In genomic region chr2:223835701-223836532, GRCh38 we compare ENCODE assay signal across 8 cellular contexts. TPM values are rescaled to one million over a fixed set of nuclear protein-coding genes. Genes with fewer than 3 reads are reported as not detected.
DNase-seq lines count a peak whose midpoint lies in the region; ATAC-seq and TF ChIP-seq lines count a peak whose summit lies in the region.

No MANE protein-coding gene starts in this region.

- H3K27ac Mint-ChIP-seq in activated CD8-positive, alpha-beta T cell treated with anti-CD3 and anti-CD28 coated beads, Interleukin-2, amount 10 ng/mL, durations not matched to agents 7 days and 5 days: peak overlapping the region; percentile 41

- H3K27me3 Mint-ChIP-seq in activated CD8-positive, alpha-beta T cell treated with anti-CD3 and anti-CD28 coated beads, Interleukin-2, amount 10 ng/mL, durations not matched to agents 7 days and 5 days (ENCODE audit: low read depth): no peaks in the 10 kb centered on the region

- H3K36me3 Mint-ChIP-seq in activated CD8-positive, alpha-beta T cell treated with anti-CD3 and anti-CD28 coated beads, Interleukin-2, amount 10 ng/mL, durations not matched to agents 7 days and 5 days (ENCODE audit: low read depth): peaks cover 6% of the 10 kb centered on the region

- DNase-seq in GM12865 (ENCODE audit: low read depth) (peak; percentile 83), psoas muscle (no peak), tibial nerve (ENCODE audit: low spot score in 2 of 2) (no peak), anterior cingulate cortex (lab: John Stamatoyannopoulos, UW) (no peak)
- DNase-seq in activated CD8-positive, alpha-beta T cell treated with anti-CD3 and anti-CD28 coated beads, Interleukin-2, amount 10 ng/mL, durations not matched to agents 7 days and 5 days: peak; percentile 27
- no peak for DNase-seq in activated CD4-positive, CD25-positive, alpha-beta regulatory T cell (lab: John Stamatoyannopoulos, UW)

- intact Hi-C loops in psoas muscle (cut with DNase I): no loop called here

- peaks cover 4% of the 10 kb centered on the region for H3K4me1 ChIP-seq in psoas muscle
- H3K4me1 ChIP-seq in tibial nerve: peaks cover 0 to 9% (median 6%) of the 10 kb centered on the region in 4 donors

- peaks cover 0 to 3% (median 3%) of the 10 kb centered on the region in 3 donors for H3K27me3 ChIP-seq in psoas muscle (ENCODE audit: insufficient read depth in 3 of 3, low read length in 2 of 3)
- H3K27me3 ChIP-seq in tibial nerve: no peaks in the 10 kb centered on the region

- H3K27ac ChIP-seq in psoas muscle (no peak overlapping the region), tibial nerve (peak overlapping the region in 1 of 4 donors; percentile 84)

- TF ChIP-seq CTCF in GM12865 (IDR thresholded peaks at IDR 0.05; ENCODE audit: insufficient read depth, low read depth, low read length, missing control alignments) (no peak), psoas muscle (IDR thresholded peaks at IDR 0.05) (no peak), tibial nerve (IDR thresholded peaks at IDR 0.05) (no peak)

- peak overlapping the region; percentile 81 for H3K4me3 ChIP-seq in GM12865 (ENCODE audit: low read depth, low read length)
- H3K4me3 ChIP-seq in psoas muscle: peak overlapping the region; percentile 67
- H3K4me3 ChIP-seq in tibial nerve: no peak overlapping the region

- peak overlapping the region; percentile 97 for H3K4me3 Mint-ChIP-seq in activated CD8-positive, alpha-beta T cell treated with anti-CD3 and anti-CD28 coated beads, Interleukin-2, amount 10 ng/mL, durations not matched to agents 7 days and 5 days

- TF ChIP-seq EP300 in tibial nerve (IDR thresholded peaks at IDR 0.05): no peak

- H3K36me3 ChIP-seq in psoas muscle (ENCODE audit: insufficient read depth in 1 of 2, low read depth in 1 of 2) (no peaks in the 10 kb centered on the region), tibial nerve (no peaks in the 10 kb centered on the region)

- 77 to 87% (median 80%) methylated on average over 15 of the region's 15 CpGs for WGBS in psoas muscle, 3 donors
- 76 to 86% methylated on average over 10 to 12 of the region's 15 CpGs for WGBS in tibial nerve, 2 donors

- TF ChIP-seq POLR2A in tibial nerve (IDR thresholded peaks at IDR 0.05): no peak

- POLR2A ChIA-PET in activated CD8-positive, alpha-beta T cell treated with anti-CD3 and anti-CD28 coated beads, Interleukin-2, amount 10 ng/mL, durations not matched to agents 7 days and 5 days (lab: Charles Lee): no interaction called here

- H3K9me3 Mint-ChIP-seq in activated CD8-positive, alpha-beta T cell treated with anti-CD3 and anti-CD28 coated beads, Interleukin-2, amount 10 ng/mL, durations not matched to agents 7 days and 5 days (ENCODE audit: insufficient read depth): no peaks in the 10 kb centered on the region

- CTCF ChIA-PET in activated CD8-positive, alpha-beta T cell treated with anti-CD3 and anti-CD28 coated beads, Interleukin-2, amount 10 ng/mL, durations not matched to agents 7 days and 5 days (lab: Charles Lee): interaction anchor here (2.5 kb wide), 1 partner anchor 158 kb away, joined by 7 read pairs; no protein-coding TSS in a partner anchor

- H3K4me1 Mint-ChIP-seq in activated CD8-positive, alpha-beta T cell treated with anti-CD3 and anti-CD28 coated beads, Interleukin-2, amount 10 ng/mL, durations not matched to agents 7 days and 5 days (ENCODE audit: low read depth): peaks cover 23% of the 10 kb centered on the region

- H3K9me3 ChIP-seq in psoas muscle (no peaks in the 10 kb centered on the region), tibial nerve (no peaks in the 10 kb centered on the region)

- peak; percentile 55 for ATAC-seq in GM19467 (IDR thresholded peaks at IDR 0.05; ENCODE audit: unreplicated experiment)
- peak; percentile 42 for ATAC-seq in HG03457 (IDR thresholded peaks at IDR 0.05; ENCODE audit: unreplicated experiment)
- ATAC-seq in activated CD8-positive, alpha-beta T cell treated with anti-CD3 and anti-CD28 coated beads, Interleukin-2, amount 10 ng/mL, durations not matched to agents 7 days and 5 days: no peak
- ATAC-seq in psoas muscle: no peak

RNA-seq across cellular contexts. Expression of gene AP1S3, which starts 1.5 kb away (rescaled TPM):
- 1 to 10 TPM; 9.1 TPM for total RNA-seq in activated CD8-positive, alpha-beta T cell treated with anti-CD3 and anti-CD28 coated beads, Interleukin-2, amount 10 ng/mL, durations not matched to agents 7 days and 5 days
- total RNA-seq in psoas muscle (under 1 TPM in 3 of 4 donors, not detected in 1; 0.10 to 0.69 (median 0.44) TPM), tibial nerve (1 to 10 TPM in 2 of 4 donors, under 1 TPM in 1, not detected in 1; 0.59 to 1.5 (median 1.0) TPM)
- under 1 TPM in 2 of 3 donors, not detected in 1; 0.05 to 0.08 TPM for polyA plus RNA-seq in psoas muscle

Comparison
In these comparisons a context has a peak if more than half of its experiments do, and no peak if none do; other contexts are left out.
1. DNase-seq: peak in GM12865 (single experiment) and activated CD8-positive, alpha-beta T cell treated with anti-CD3 and anti-CD28 coated beads, Interleukin-2, amount 10 ng/mL, durations not matched to agents 7 days and 5 days (single experiment); none in psoas muscle (0 of 2), tibial nerve (0 of 2), anterior cingulate cortex (0 of 58) and activated CD4-positive, CD25-positive, alpha-beta regulatory T cell (0 of 4).
2. H3K4me3 ChIP-seq: peak in GM12865 (single experiment) and psoas muscle (single experiment); none in tibial nerve (0 of 4).
3. ATAC-seq: peak in GM19467 (single experiment) and HG03457 (single experiment); none in activated CD8-positive, alpha-beta T cell treated with anti-CD3 and anti-CD28 coated beads, Interleukin-2, amount 10 ng/mL, durations not matched to agents 7 days and 5 days (single experiment) and psoas muscle (0 of 4).
4. RNA of gene AP1S3, which starts 1.5 kb away (total RNA-seq): 9.1 TPM in activated CD8-positive, alpha-beta T cell treated with anti-CD3 and anti-CD28 coated beads, Interleukin-2, amount 10 ng/mL, durations not matched to agents 7 days and 5 days; 0.59 to 1.5 TPM in tibial nerve and 0.10 to 0.69 TPM in psoas muscle; every median in the first group is over 4 times any median in the second.